17 cellular contexts compared by ENCODE assay signal in the genomic region with DNA sequence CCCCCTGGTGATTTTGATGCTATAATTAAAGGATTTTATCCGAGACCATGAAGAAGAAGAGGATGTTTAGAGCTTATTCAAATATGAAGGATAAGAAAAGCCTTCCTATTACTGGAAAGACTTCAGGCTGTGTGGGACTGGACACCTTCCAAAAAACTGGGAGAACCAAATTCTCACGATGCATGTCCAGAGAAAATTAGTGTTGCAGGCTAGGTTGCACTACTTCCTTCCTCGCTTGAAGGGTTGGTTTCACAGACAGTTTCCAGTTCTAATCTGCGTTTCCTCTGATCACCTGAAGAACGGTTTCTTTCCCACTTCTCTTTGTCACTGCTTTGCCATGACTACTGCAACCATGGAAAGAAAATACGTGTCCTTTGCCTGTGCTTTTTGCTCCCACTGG. TPM values are rescaled to one million over a fixed set of nuclear protein-coding genes. Genes with fewer than 3 reads are reported as not detected.
DNase-seq lines count a peak whose midpoint lies in the region; ATAC-seq, FAIRE-seq and TF ChIP-seq lines count a peak whose summit lies in the region.
"Had no signal": no experiment of that assay in that cellular context is flagged by ENCODE, and none has a peak within 500 bp of the region (broad histone marks: within the 10 kb centered on the region; RNA-seq: fewer than 3 reads in every experiment).

No MANE protein-coding gene starts in this region.

- peaks cover 5% of the 10 kb centered on the region for H4K20me1 ChIP-seq in hepatocyte (ENCODE audit: insufficient read depth, poor library complexity, severe bottlenecking)

- no peaks in the 10 kb centered on the region for H3K9me3 ChIP-seq in Peyer's patch
- no peaks in the 10 kb centered on the region for H3K9me3 ChIP-seq in hepatocyte (ENCODE audit: low read depth)
- no peaks in the 10 kb centered on the region for H3K9me3 ChIP-seq in gastrocnemius medialis
- no peaks in the 10 kb centered on the region for H3K9me3 ChIP-seq in trophoblast cell (ENCODE audit: insufficient read depth, low read depth, low read length)
- H3K9me3 ChIP-seq: BE2C, neutrophil had no signal

- H3K14ac ChIP-seq in trophoblast cell (ENCODE audit: low read length): no peak overlapping the region

- H3K18ac ChIP-seq in trophoblast cell (ENCODE audit: low read length): no peak overlapping the region

- H3K4me3 ChIP-seq in Peyer's patch: peak overlapping the region in 2 of 4 donors; percentile 87 to 96
- no peak overlapping the region for H3K4me3 ChIP-seq in hepatocyte
- no peak overlapping the region for H3K4me3 ChIP-seq in gastrocnemius medialis
- H3K4me3 ChIP-seq in trophoblast cell (ENCODE audit: low read depth, low read length): no peak overlapping the region

- H3K23ac ChIP-seq in trophoblast cell (ENCODE audit: low read length): no peak overlapping the region

- peaks cover 0 to 23% (median 0%) of the 10 kb centered on the region in 4 donors for H3K4me1 ChIP-seq in Peyer's patch
- peaks cover 18% of the 10 kb centered on the region for H3K4me1 ChIP-seq in hepatocyte (ENCODE audit: insufficient read depth)
- peaks cover 41 to 48% of the 10 kb centered on the region in 2 donors for H3K4me1 ChIP-seq in gastrocnemius medialis
- peaks cover 0 to 2% of the 10 kb centered on the region in 2 experiments for H3K4me1 ChIP-seq in trophoblast cell (ENCODE audit: control insufficient read depth in 1 of 2, insufficient read depth in 2 of 2, low read length in 2 of 2)
- H3K4me1 ChIP-seq: BE2C had no signal

- H2AK5ac ChIP-seq in trophoblast cell (ENCODE audit: low read length): no peak overlapping the region

- no peaks in the 10 kb centered on the region for H3K27me3 ChIP-seq in Peyer's patch
- H3K27me3 ChIP-seq in hepatocyte: no peaks in the 10 kb centered on the region
- no peaks in the 10 kb centered on the region for H3K27me3 ChIP-seq in gastrocnemius medialis
- no peaks in the 10 kb centered on the region for H3K27me3 ChIP-seq in trophoblast cell (ENCODE audit: insufficient read depth, low read length)

- H3K4ac ChIP-seq in trophoblast cell (ENCODE audit: low read depth, low read length): no peak overlapping the region

- intact Hi-C loops in gastrocnemius medialis (cut with DNase I; ENCODE audit: low total_unique reads): no loop called here

- in situ Hi-C loops in gastrocnemius medialis (cut with MboI; ENCODE audit: low sequenced_read_pairs in 4 of 4): no loop called here

- peaks cover 4% of the 10 kb centered on the region for H3K79me1 ChIP-seq in trophoblast cell (ENCODE audit: low read length)

- 76% methylated on average over 6 of the region's 6 CpGs for WGBS in hepatocyte (ENCODE audit: low lambda C conversion rate, missing lambda C conversion rate)
- no CpG with 5 or more reads among the region's 6 CpGs for WGBS in trophoblast cell (ENCODE audit: extremely low coverage, insufficient coverage, insufficient read length)

- peaks cover 51% of the 10 kb centered on the region for H3K79me2 ChIP-seq in hepatocyte
- H3K79me2 ChIP-seq in trophoblast cell (ENCODE audit: control insufficient read depth, insufficient read depth, low read length, poor library complexity): peaks cover 5% of the 10 kb centered on the region

- H3K9ac ChIP-seq in trophoblast cell (ENCODE audit: low read length): no peak overlapping the region

- H2BK5ac ChIP-seq in trophoblast cell (ENCODE audit: low read depth, low read length, poor library complexity): no peak overlapping the region

- FAIRE-seq in GM12892 (lab: Jason Lieb, UNC): peak; percentile 48
- FAIRE-seq: GM12891, keratinocyte had no signal

- no peak for TF ChIP-seq CTCF in Peyer's patch (IDR thresholded peaks at IDR 0.05)
- TF ChIP-seq CTCF in hepatocyte (IDR thresholded peaks at IDR 0.05; ENCODE audit: poor library complexity): no peak
- no peak for TF ChIP-seq CTCF in gastrocnemius medialis (IDR thresholded peaks at IDR 0.05 in 4 of 5, conservative IDR thresholded peaks at IDR 0.05 in 1 of 5)

- no peak overlapping the region for H2BK120ac ChIP-seq in trophoblast cell (ENCODE audit: insufficient read depth, low read length, poor library complexity)

- H2BK12ac ChIP-seq in trophoblast cell (ENCODE audit: low read length): no peak overlapping the region

- H2AFZ ChIP-seq in hepatocyte: no peak overlapping the region
- no peak overlapping the region for H2AFZ ChIP-seq in trophoblast cell (ENCODE audit: insufficient read depth, low read length, poor library complexity)

- TF ChIP-seq POLR2A in GM12892 (IDR thresholded peaks at IDR 0.05; ENCODE audit: low read depth, low read length) (no peak), Peyer's patch (IDR thresholded peaks at IDR 0.05) (no peak), gastrocnemius medialis (IDR thresholded peaks at IDR 0.05) (no peak)

- no peak overlapping the region for H4K91ac ChIP-seq in trophoblast cell (ENCODE audit: low read depth, low read length)

- no peak for ATAC-seq in gastrocnemius medialis
- no peak for ATAC-seq in HG03039 (IDR thresholded peaks at IDR 0.05; ENCODE audit: unreplicated experiment)
- ATAC-seq: activated CD8-positive, alpha-beta T cell treated with anti-CD3 and anti-CD28 coated beads for 36 hours had no signal

- H4K8ac ChIP-seq in trophoblast cell (ENCODE audit: low read depth, low read length): no peak overlapping the region

- H3K4me2 ChIP-seq in hepatocyte (peak overlapping the region; percentile 79), trophoblast cell (ENCODE audit: low read length) (no peak overlapping the region)

- no peak for DNase-seq in GM12892 (ENCODE audit: insufficient read length)
- no peak for DNase-seq in Peyer's patch
- no peak for DNase-seq in hepatocyte (ENCODE audit: low spot score)
- DNase-seq in gastrocnemius medialis: no peak
- DNase-seq in trophoblast cell: no peak
- no peak for DNase-seq in activated naive CD4-positive, alpha-beta T cell treated with anti-CD3 and anti-CD28 coated beads, Interleukin-2, amount 50 U/mL, for 16 hours
- no peak for DNase-seq in NOMO-1 treated with DMSO at 0.1 percent for 48 hours (lab: John Stamatoyannopoulos, UW; ENCODE audit: unreplicated experiment)
- DNase-seq: activated CD8-positive, alpha-beta T cell treated with anti-CD3 and anti-CD28 coated beads for 36 hours; BE2C; caudate nucleus; DMS79 treated with DMSO at 0.1 percent for 48 hours; NCI-H226; stimulated activated CD4-positive, alpha-beta T cell treated with anti-CD3 and anti-CD28 coated beads, Interleukin-1b, Interleukin-23, amount 100 ng/mL, for 48 hours had no signal

- H3K36me3 ChIP-seq in Peyer's patch (peaks cover 0 to 12% (median 0%) of the 10 kb centered on the region in 3 donors), hepatocyte (replicated peaks; ENCODE audit: insufficient read depth, low read depth) (no peaks in the 10 kb centered on the region), gastrocnemius medialis (peaks cover 0 to 3% of the 10 kb centered on the region in 2 donors), trophoblast cell (ENCODE audit: control insufficient read depth in 1 of 2, insufficient read depth in 2 of 2, low read length in 2 of 2) (peaks cover 1% of the 10 kb centered on the region in 2 experiments)
- H3K36me3 ChIP-seq: BE2C, neutrophil had no signal

- no peak overlapping the region for H4K12ac ChIP-seq in trophoblast cell (ENCODE audit: low read depth, low read length)

- H3K27ac ChIP-seq in Peyer's patch (peak overlapping the region in 3 of 4 donors; percentile 1 to 92 (median 91)), hepatocyte (no peak overlapping the region), gastrocnemius medialis (peak overlapping the region; percentile 16 to 93 (median 54)), trophoblast cell (ENCODE audit: low read depth, low read length) (no peak overlapping the region)
- H3K27ac ChIP-seq: neutrophil had no signal

- no peaks in the 10 kb centered on the region for H3K9me2 ChIP-seq in hepatocyte (replicated peaks; ENCODE audit: insufficient read depth)

RNA-seq across cellular contexts. Expression of gene MTARC2, which starts 2.0 kb away (rescaled TPM):
- polyA plus RNA-seq in GM12892 (2012; ENCODE audit: missing spikeins): 25.9 TPM
- 10 to 100 TPM; 47.9 to 96.0 (median 91.1) TPM for total RNA-seq in Peyer's patch
- total RNA-seq in hepatocyte: 24.4 and 26.7 TPM in 2 replicates
- 23.7 and 27.8 TPM in 2 replicates for polyA plus RNA-seq in hepatocyte
- 10 to 100 TPM in 1 of 4 donors, 1 to 10 TPM in 3; 5.8 to 12.0 (median 7.3) TPM for total RNA-seq in gastrocnemius medialis
- 5.5 and 5.6 TPM in 2 replicates for polyA plus RNA-seq in trophoblast cell (2013)
- total RNA-seq: activated CD8-positive, alpha-beta T cell treated with anti-CD3 and anti-CD28 coated beads for 36 hours had no signal

RNA-seq across cellular contexts. Expression of gene MTARC1, which starts 36.6 kb away (rescaled TPM):
- polyA plus RNA-seq in GM12892 (2012; ENCODE audit: missing spikeins): 1.7 TPM
- total RNA-seq in Peyer's patch (1 to 10 TPM; 3.3 to 7.8 (median 5.8) TPM), hepatocyte (19.9 and 24.0 TPM in 2 replicates), gastrocnemius medialis (1 to 10 TPM; 1.2 to 2.9 (median 1.3) TPM)
- polyA plus RNA-seq in hepatocyte: 11.9 and 15.8 TPM in 2 replicates
- polyA plus RNA-seq in trophoblast cell (2013): 25.0 and 26.3 TPM in 2 replicates
- total RNA-seq: activated CD8-positive, alpha-beta T cell treated with anti-CD3 and anti-CD28 coated beads for 36 hours had no signal

RNA-seq across cellular contexts. Expression of gene C1orf115, which starts 60.0 kb away (rescaled TPM):
- polyA plus RNA-seq in GM12892 (2012; ENCODE audit: missing spikeins): 7.6 TPM
- 100 to 1,000 TPM in 3 of 4 donors, 10 to 100 TPM in 1; 61.1 to 228 (median 177) TPM for total RNA-seq in Peyer's patch
- 46.4 and 49.2 TPM in 2 replicates for total RNA-seq in hepatocyte
- polyA plus RNA-seq in hepatocyte: 27.2 and 42.3 TPM in 2 replicates
- total RNA-seq in gastrocnemius medialis: 1 to 10 TPM; 2.2 to 6.7 (median 4.6) TPM
- polyA plus RNA-seq in trophoblast cell (2013): 37.0 and 40.6 TPM in 2 replicates

Comparison
In these comparisons a context has a peak if more than half of its experiments do, and no peak if none do; other contexts are left out.
1. H3K27ac ChIP-seq: peak in Peyer's patch (3 of 4) and gastrocnemius medialis (4 of 4); none in hepatocyte (single experiment) and trophoblast cell (single experiment).